ENCODE assay signal across 8 cellular contexts in genomic region chr1:156659672-156659993, GRCh38. TPM values are rescaled to one million over a fixed set of nuclear protein-coding genes. Genes with fewer than 3 reads are reported as not detected.
DNase-seq lines count a peak whose midpoint lies in the region; ATAC-seq and TF ChIP-seq lines count a peak whose summit lies in the region.

No MANE protein-coding gene starts in this region.

- no peaks in the 10 kb centered on the region for H3K9me3 Mint-ChIP-seq in Caco-2 (ENCODE audit: unreplicated experiment)
- no peaks in the 10 kb centered on the region for H3K9me3 Mint-ChIP-seq in dendritic cell treated with granulocyte-macrophage colony-stimulating factor and Interleukin-4, amounts not matched to agents 40 ng/mL and 50 ng/mL, for 4 days

- H2AK5ac ChIP-seq in trophoblast cell (ENCODE audit: low read length) = no peak overlapping the region

- H3K9ac ChIP-seq in Loucy (ENCODE audit: low read depth, low read length, poor library complexity, severe bottlenecking) = peak overlapping the region; percentile 93
- no peak overlapping the region for H3K9ac ChIP-seq in trophoblast cell (ENCODE audit: low read length)

- H3K79me2 ChIP-seq in Loucy (ENCODE audit: insufficient read depth, low read length) (peaks cover 18% of the 10 kb centered on the region; the same call in 1 of the 2 replicates), trophoblast cell (ENCODE audit: control insufficient read depth, insufficient read depth, low read length, poor library complexity) (no peaks in the 10 kb centered on the region)

- H3K18ac ChIP-seq in trophoblast cell (ENCODE audit: low read length) = no peak overlapping the region

- peaks cover 37% of the 10 kb centered on the region for H3K4me1 ChIP-seq in Caco-2
- H3K4me1 ChIP-seq in Loucy (ENCODE audit: insufficient read depth, low read length, poor library complexity, severe bottlenecking) = peaks cover 41% of the 10 kb centered on the region
- peaks cover 41 to 54% of the 10 kb centered on the region in 2 experiments for H3K4me1 ChIP-seq in trophoblast cell (ENCODE audit: control insufficient read depth in 1 of 2, insufficient read depth in 2 of 2, low read length in 2 of 2)

- no peak for TF ChIP-seq CTCF in Caco-2 (IDR thresholded peaks at IDR 0.05; ENCODE audit: insufficient read depth in 1 of 2, low read depth in 1 of 2, low read length in 1 of 2, severe bottlenecking in 1 of 2, unreplicated experiment in 1 of 2)
- TF ChIP-seq CTCF in Loucy (conservative IDR thresholded peaks at IDR 0.05; ENCODE audit: low read length) = no peak

- H3K79me1 ChIP-seq in trophoblast cell (ENCODE audit: low read length) = peaks cover 42% of the 10 kb centered on the region

- H2BK12ac ChIP-seq in trophoblast cell (ENCODE audit: low read length) = peak overlapping the region; percentile 4

- no peak overlapping the region for H3K27ac ChIP-seq in trophoblast cell (ENCODE audit: low read depth, low read length)

- ATAC-seq in esophagus mucosa = no peak

- no peak overlapping the region for H3K4ac ChIP-seq in trophoblast cell (ENCODE audit: low read depth, low read length)

- H4K8ac ChIP-seq in trophoblast cell (ENCODE audit: low read depth, low read length) = no peak overlapping the region

- H4K20me1 ChIP-seq in Loucy (ENCODE audit: insufficient read depth, low read length, poor library complexity, severe bottlenecking) = no peaks in the 10 kb centered on the region

- H3K9me2 ChIP-seq in Loucy (replicated peaks; ENCODE audit: low read depth, low read length) = no peaks in the 10 kb centered on the region

- intact Hi-C loops in Caco-2 (cut with micrococcal nuclease; ENCODE audit: unreplicated experiment) = no loop called here
- intact Hi-C loops in dendritic cell treated with granulocyte-macrophage colony-stimulating factor and Interleukin-4, amounts not matched to agents 40 ng/mL and 50 ng/mL, for 4 days (cut with micrococcal nuclease) = no loop called here

- H3K4me3 ChIP-seq in Caco-2 (ENCODE audit: low read depth, low read length) = no peak overlapping the region
- peak overlapping the region; percentile 96 for H3K4me3 ChIP-seq in Loucy (ENCODE audit: low read length, poor library complexity, severe bottlenecking)
- no peak overlapping the region for H3K4me3 ChIP-seq in trophoblast cell (ENCODE audit: low read depth, low read length)

- no peak overlapping the region for H3K14ac ChIP-seq in trophoblast cell (ENCODE audit: low read length)

- CTCF ChIA-PET in Caco-2 (lab: Charles Lee) = interaction anchor here (0.6 to 3.1 kb wide), 12 partner anchors 17 to 202 kb away, joined by 3 to 61 read pairs (median 5); partner anchors contain the start of genes CRABP2, MRPL24 and NES

- H3K27ac Mint-ChIP-seq in Caco-2 (ENCODE audit: unreplicated experiment) = peak overlapping the region; percentile 92
- H3K27ac Mint-ChIP-seq in dendritic cell treated with granulocyte-macrophage colony-stimulating factor and Interleukin-4, amounts not matched to agents 40 ng/mL and 50 ng/mL, for 4 days = peak overlapping the region; percentile 45

- peaks cover 2% of the 10 kb centered on the region; the same call in 1 of the 2 replicates for H3F3A ChIP-seq in Loucy (ENCODE audit: low read depth)

- H3K9me3 ChIP-seq in Caco-2 (no peaks in the 10 kb centered on the region), Loucy (ENCODE audit: insufficient read depth, low read depth, low read length) (no peaks in the 10 kb centered on the region), trophoblast cell (ENCODE audit: insufficient read depth, low read depth, low read length) (no peaks in the 10 kb centered on the region)

- H3K36me3 ChIP-seq in Caco-2 (ENCODE audit: control insufficient read depth, insufficient read depth, low read length) (no peaks in the 10 kb centered on the region), Loucy (ENCODE audit: insufficient read depth, low read length) (no peaks in the 10 kb centered on the region), trophoblast cell (ENCODE audit: control insufficient read depth in 1 of 2, insufficient read depth in 2 of 2, low read length in 2 of 2) (no peaks in the 10 kb centered on the region)

- H2AFZ ChIP-seq in Loucy (ENCODE audit: low read length) = no peak overlapping the region
- peak overlapping the region; percentile 2 for H2AFZ ChIP-seq in trophoblast cell (ENCODE audit: insufficient read depth, low read length, poor library complexity)

- peak overlapping the region; percentile 1 for H4K91ac ChIP-seq in trophoblast cell (ENCODE audit: low read depth, low read length)

- no TSS peak for BruUV-seq in Caco-2 (replicated peaks; lab: Mats Ljungman, UMichigan)

- H4K12ac ChIP-seq in trophoblast cell (ENCODE audit: low read depth, low read length) = no peak overlapping the region

- peaks cover 2% of the 10 kb centered on the region for H3K27me3 Mint-ChIP-seq in Caco-2 (ENCODE audit: insufficient read depth, unreplicated experiment)
- H3K27me3 Mint-ChIP-seq in dendritic cell treated with granulocyte-macrophage colony-stimulating factor and Interleukin-4, amounts not matched to agents 40 ng/mL and 50 ng/mL, for 4 days = peaks cover 64% of the 10 kb centered on the region

- H3K4me3 Mint-ChIP-seq in Caco-2 (ENCODE audit: unreplicated experiment) = peak overlapping the region; percentile 77
- H3K4me3 Mint-ChIP-seq in dendritic cell treated with granulocyte-macrophage colony-stimulating factor and Interleukin-4, amounts not matched to agents 40 ng/mL and 50 ng/mL, for 4 days = peak overlapping the region; percentile 0

- no CpG with 5 or more reads among the region's 6 CpGs for WGBS in trophoblast cell (ENCODE audit: extremely low coverage, insufficient coverage, insufficient read length)

- H3K27me3 ChIP-seq in Caco-2 (replicated peaks; ENCODE audit: control insufficient read depth, insufficient read depth, low read length) (no peaks in the 10 kb centered on the region), Loucy (ENCODE audit: insufficient read depth, low read length, poor library complexity, severe bottlenecking) (no peaks in the 10 kb centered on the region), trophoblast cell (ENCODE audit: insufficient read depth, low read length) (peaks cover 10% of the 10 kb centered on the region)

- no peak overlapping the region for H2BK5ac ChIP-seq in trophoblast cell (ENCODE audit: low read depth, low read length, poor library complexity)

- no peak overlapping the region for H2BK120ac ChIP-seq in trophoblast cell (ENCODE audit: insufficient read depth, low read length, poor library complexity)

- H3K4me1 Mint-ChIP-seq in Caco-2 (ENCODE audit: low read depth, unreplicated experiment) = peaks cover 48% of the 10 kb centered on the region
- H3K4me1 Mint-ChIP-seq in dendritic cell treated with granulocyte-macrophage colony-stimulating factor and Interleukin-4, amounts not matched to agents 40 ng/mL and 50 ng/mL, for 4 days (ENCODE audit: low read depth) = peaks cover 92% of the 10 kb centered on the region

- DNase-seq in Caco-2 (no peak), trophoblast cell (no peak), iPS-NIHi11 (ENCODE audit: low spot score) (no peak), retina (no peak), NCI-H2171 treated with DMSO at 0.1 percent for 48 hours (lab: John Stamatoyannopoulos, UW) (no peak)

- no peak overlapping the region for H3K23ac ChIP-seq in trophoblast cell (ENCODE audit: low read length)

- H3K4me2 ChIP-seq in Loucy (ENCODE audit: low read depth, low read length, poor library complexity, severe bottlenecking) = peak overlapping the region; percentile 99
- no peak overlapping the region for H3K4me2 ChIP-seq in trophoblast cell (ENCODE audit: low read length)

- POLR2A ChIA-PET in Caco-2 (lab: Charles Lee) = no interaction called here

- H3K36me3 Mint-ChIP-seq in Caco-2 (ENCODE audit: insufficient read depth, unreplicated experiment) = peaks cover 4% of the 10 kb centered on the region
- no peaks in the 10 kb centered on the region for H3K36me3 Mint-ChIP-seq in dendritic cell treated with granulocyte-macrophage colony-stimulating factor and Interleukin-4, amounts not matched to agents 40 ng/mL and 50 ng/mL, for 4 days (ENCODE audit: low read depth)

RNA-seq across cellular contexts. Expression of gene NES, which starts 17.6 kb away (rescaled TPM):
- total RNA-seq in Caco-2 (2022) (18.0 and 22.7 TPM in 2 replicates), esophagus mucosa (3.0 TPM)
- 71.4 and 71.6 TPM in 2 replicates for polyA plus RNA-seq in trophoblast cell (2013)

RNA-seq across cellular contexts. Expression of gene BCAN, which starts 17.7 kb away (rescaled TPM):
- total RNA-seq in Caco-2 (2022) (not detected in 2 replicates), esophagus mucosa (not detected)
- 2.4 and 3.1 TPM in 2 replicates for polyA plus RNA-seq in trophoblast cell (2013)

RNA-seq across cellular contexts. Expression of gene HAPLN2, which starts 40.4 kb away (rescaled TPM):
- total RNA-seq in Caco-2 (2022) (not detected in 2 replicates), esophagus mucosa (not detected)
- polyA plus RNA-seq in trophoblast cell (2013) = 0.06 TPM in 1 of 2 replicates, not detected in the other

RNA-seq across cellular contexts. Expression of gene CRABP2, which starts 45.8 kb away (rescaled TPM):
- total RNA-seq in Caco-2 (2022) (27.1 and 30.6 TPM in 2 replicates), esophagus mucosa (1,373 TPM)
- 273 TPM in 2 replicates for polyA plus RNA-seq in trophoblast cell (2013)

RNA-seq across cellular contexts. Expression of gene GPATCH4, which starts 58.4 kb away (rescaled TPM):
- total RNA-seq in Caco-2 (2022) = 52.5 and 53.5 TPM in 2 replicates
- 16.5 and 16.8 TPM in 2 replicates for polyA plus RNA-seq in trophoblast cell (2013)
- 20.3 TPM for total RNA-seq in esophagus mucosa
